ENCODE assay signal across 1 cellular context in genomic region chr11:65429724-65430405, GRCh38.
A peak's percentile ranks its signal among the peaks of the same experiment; 100 is the strongest.
TF ChIP-seq lines count a peak whose summit lies in the region.

No MANE protein-coding gene starts in this region.

TF ChIP-seq in K562, 482 proteins besides CTCF, POLR2A, EP300 and RAD21 (continued from another document):
- TF ChIP-seq ID3 (CRISPR knock-in tag; IDR thresholded peaks at IDR 0.05) = no peak
- TF ChIP-seq ID3 (tag; IDR thresholded peaks at IDR 0.05) = no peak
- TF ChIP-seq, protein P1, sequence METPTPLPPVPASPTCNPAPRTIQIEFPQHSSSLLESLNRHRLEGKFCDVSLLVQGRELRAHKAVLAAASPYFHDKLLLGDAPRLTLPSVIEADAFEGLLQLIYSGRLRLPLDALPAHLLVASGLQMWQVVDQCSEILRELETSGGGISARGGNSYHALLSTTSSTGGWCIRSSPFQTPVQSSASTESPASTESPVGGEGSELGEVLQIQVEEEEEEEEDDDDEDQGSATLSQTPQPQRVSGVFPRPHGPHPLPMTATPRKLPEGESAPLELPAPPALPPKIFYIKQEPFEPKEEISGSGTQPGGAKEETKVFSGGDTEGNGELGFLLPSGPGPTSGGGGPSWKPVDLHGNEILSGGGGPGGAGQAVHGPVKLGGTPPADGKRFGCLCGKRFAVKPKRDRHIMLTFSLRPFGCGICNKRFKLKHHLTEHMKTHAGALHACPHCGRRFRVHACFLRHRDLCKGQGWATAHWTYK (CRISPR knock-in tag; IDR thresholded peaks at IDR 0.05) = no peak
- no peak for TF ChIP-seq ATF4 (CRISPR knock-in tag; IDR thresholded peaks at IDR 0.05)
- peak; percentile 6; the same call in 1 of the 2 replicates for TF ChIP-seq PML (IDR thresholded peaks at IDR 0.05; ENCODE audit: low read length)
- no peak for TF ChIP-seq YBX1 (IDR thresholded peaks at IDR 0.05)
- TF ChIP-seq ILK (tag; IDR thresholded peaks at IDR 0.05; ENCODE audit: borderline replicate concordance, low read depth) = no peak
- TF ChIP-seq, protein P2, sequence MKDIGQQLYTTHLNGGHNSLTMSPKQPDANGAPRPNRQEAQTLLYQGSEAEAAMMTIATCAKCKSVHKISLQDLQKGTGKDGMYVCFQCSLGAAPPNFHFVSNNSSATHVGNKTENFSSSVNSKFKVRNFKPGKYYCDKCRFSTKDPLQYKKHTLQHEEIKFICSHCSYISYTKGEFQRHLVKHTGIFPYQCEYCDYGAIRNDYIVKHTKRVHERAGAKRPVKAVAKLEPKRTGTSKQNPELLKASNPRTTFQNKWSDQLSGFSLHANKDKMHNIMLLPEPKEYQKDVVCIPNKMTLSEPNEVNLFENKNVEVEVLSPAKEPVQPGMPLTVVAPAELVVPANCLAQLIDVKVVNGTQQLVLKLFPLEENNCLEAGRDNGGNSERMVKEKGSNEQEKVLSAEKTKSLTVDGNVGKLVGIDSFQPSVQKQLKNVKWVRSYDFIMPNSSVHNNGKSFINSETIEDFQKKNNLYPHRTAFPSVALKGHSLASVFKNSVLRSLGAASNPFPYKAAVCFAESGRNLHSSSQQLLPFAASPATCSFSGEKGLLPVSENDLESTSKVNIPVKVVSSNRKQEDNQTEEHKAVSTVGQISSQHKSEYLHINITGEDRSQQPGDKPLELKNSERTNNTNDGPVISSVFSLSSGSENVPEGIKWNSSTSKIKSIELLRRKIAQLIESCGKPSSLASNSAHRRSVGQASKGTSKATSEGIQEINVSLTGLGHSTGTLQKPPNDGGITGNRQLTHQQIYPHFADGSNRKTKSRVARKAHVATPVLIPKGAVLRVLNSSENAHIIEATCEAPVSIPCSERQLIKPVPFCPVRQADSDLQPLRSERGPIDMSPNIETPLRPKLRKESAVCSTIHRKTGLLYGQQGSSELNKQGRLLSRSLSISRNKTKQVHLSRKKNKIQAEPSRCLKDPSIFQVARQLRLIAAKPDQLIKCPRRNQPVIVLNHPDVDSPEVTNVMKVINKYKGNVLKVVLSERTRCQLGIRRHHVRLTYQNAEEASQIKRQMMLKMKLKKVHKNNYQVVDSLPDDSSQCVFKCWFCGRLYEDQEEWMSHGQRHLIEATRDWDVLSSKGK (CRISPR knock-in tag; IDR thresholded peaks at IDR 0.05) = no peak
- TF ChIP-seq ZFP1 (CRISPR knock-in tag; IDR thresholded peaks at IDR 0.05) = 0 out of 2 replicates have a peak, but pooled peaks have one; percentile 1
- TF ChIP-seq NONO (IDR thresholded peaks at IDR 0.05; ENCODE audit: low read depth in 2 of 2, low read length in 1 of 2) = peak in 1 of 2 experiments; percentile 85; a peak in 2 of 4 replicates
- no peak for TF ChIP-seq HEY1 (CRISPR knock-in tag; IDR thresholded peaks at IDR 0.05; ENCODE audit: borderline replicate concordance)
- TF ChIP-seq USF1 (CRISPR knock-in tag; IDR thresholded peaks at IDR 0.05) = no peak
- TF ChIP-seq GATAD2A (IDR thresholded peaks at IDR 0.05) = peak; percentile 28; the same call in 1 of the 2 replicates
- no peak for TF ChIP-seq PRPF4 (IDR thresholded peaks at IDR 0.05; ENCODE audit: insufficient read depth, low read depth, low read length, poor library complexity, severe bottlenecking)
- TF ChIP-seq POLR2AphosphoS5 (IDR thresholded peaks at IDR 0.05; ENCODE audit: control insufficient read depth, insufficient read depth, low read depth, low read length) = peak; percentile 66
- no peak for TF ChIP-seq TOE1 (IDR thresholded peaks at IDR 0.05; ENCODE audit: borderline replicate concordance)
- TF ChIP-seq TOE1 (CRISPR knock-in tag; IDR thresholded peaks at IDR 0.05; ENCODE audit: borderline replicate concordance, low read depth) = no peak
- no peak for TF ChIP-seq LEF1 (IDR thresholded peaks at IDR 0.05)
- TF ChIP-seq EHMT2 (IDR thresholded peaks at IDR 0.05) = no peak
- TF ChIP-seq FUS (optimal IDR thresholded peaks at IDR 0.05; ENCODE audit: low read depth, low read length) = no peak
- peak; percentile 43 for TF ChIP-seq HMGN3 (IDR thresholded peaks at IDR 0.05; ENCODE audit: borderline replicate concordance, extremely low read depth, insufficient read length, low read depth, low read length)
- TF ChIP-seq RBM14 (IDR thresholded peaks at IDR 0.05; ENCODE audit: borderline replicate concordance, insufficient read depth, low read depth, low read length) = no peak
- TF ChIP-seq, protein P3, sequence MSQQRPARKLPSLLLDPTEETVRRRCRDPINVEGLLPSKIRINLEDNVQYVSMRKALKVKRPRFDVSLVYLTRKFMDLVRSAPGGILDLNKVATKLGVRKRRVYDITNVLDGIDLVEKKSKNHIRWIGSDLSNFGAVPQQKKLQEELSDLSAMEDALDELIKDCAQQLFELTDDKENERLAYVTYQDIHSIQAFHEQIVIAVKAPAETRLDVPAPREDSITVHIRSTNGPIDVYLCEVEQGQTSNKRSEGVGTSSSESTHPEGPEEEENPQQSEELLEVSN (IDR thresholded peaks at IDR 0.05; ENCODE audit: borderline replicate concordance in 1 of 2, extremely low read depth in 1 of 2, insufficient read depth in 1 of 2, insufficient read length in 1 of 2, low read depth in 1 of 2, low read length in 1 of 2, poor library complexity in 1 of 2, severe bottlenecking in 1 of 2) = no peak
- no peak for TF ChIP-seq ZNF778 (CRISPR knock-in tag; IDR thresholded peaks at IDR 0.05)
- no peak for TF ChIP-seq MEF2A (IDR thresholded peaks at IDR 0.05; ENCODE audit: control insufficient read depth, low read depth, low read length)
- peak; percentile 11; the same call in 1 of the 2 replicates for TF ChIP-seq KHSRP (IDR thresholded peaks at IDR 0.05)
- TF ChIP-seq BRD4 (IDR thresholded peaks at IDR 0.05) = no peak
- TF ChIP-seq EWSR1 (IDR thresholded peaks at IDR 0.05; ENCODE audit: borderline replicate concordance, low read depth, partially characterized antibody) = no peak
- 0 out of 2 replicates have a peak, but pooled peaks have one; percentile 26 for TF ChIP-seq NFATC3 (IDR thresholded peaks at IDR 0.05)
- no peak for TF ChIP-seq BMI1 (IDR thresholded peaks at IDR 0.05; ENCODE audit: low read length)
- no peak for TF ChIP-seq U2AF2 (optimal IDR thresholded peaks at IDR 0.05; ENCODE audit: low read depth, low read length)
- TF ChIP-seq PHB (CRISPR knock-in tag; IDR thresholded peaks at IDR 0.05) = 0 out of 2 replicates have a peak, but pooled peaks have one; percentile 34
- TF ChIP-seq ZNF764 (CRISPR knock-in tag; IDR thresholded peaks at IDR 0.05; ENCODE audit: low read depth) = no peak
- TF ChIP-seq ESRRB (CRISPR knock-in tag; IDR thresholded peaks at IDR 0.05; ENCODE audit: borderline replicate concordance) = no peak
- TF ChIP-seq, protein P4, sequence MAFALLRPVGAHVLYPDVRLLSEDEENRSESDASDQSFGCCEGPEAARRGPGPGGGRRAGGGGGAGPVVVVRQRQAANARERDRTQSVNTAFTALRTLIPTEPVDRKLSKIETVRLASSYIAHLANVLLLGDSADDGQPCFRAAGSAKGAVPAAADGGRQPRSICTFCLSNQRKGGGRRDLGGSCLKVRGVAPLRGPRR (CRISPR knock-in tag; IDR thresholded peaks at IDR 0.05) = no peak
- no peak for TF ChIP-seq ESRRA (IDR thresholded peaks at IDR 0.05; ENCODE audit: borderline replicate concordance, low read depth)
- TF ChIP-seq CEBPB (tag; IDR thresholded peaks at IDR 0.05) = no peak
- TF ChIP-seq MYC (IDR thresholded peaks at IDR 0.05; ENCODE audit: low read depth, low read length) = no peak
- TF ChIP-seq MYC (CRISPR knock-in tag; IDR thresholded peaks at IDR 0.05; ENCODE audit: borderline replicate concordance, low read depth) = no peak
- no peak for TF ChIP-seq RAD51 (IDR thresholded peaks at IDR 0.05; ENCODE audit: borderline replicate concordance, low read depth)
- no peak for TF ChIP-seq CBX3 (IDR thresholded peaks at IDR 0.05; ENCODE audit: borderline replicate concordance in 1 of 2, low read length in 2 of 2)
- TF ChIP-seq TBP (optimal IDR thresholded peaks at IDR 0.05; ENCODE audit: low read depth, low read length) = no peak
- TF ChIP-seq TCF7L2 (IDR thresholded peaks at IDR 0.05; ENCODE audit: low read depth, low read length) = no peak
- TF ChIP-seq CBX8 (IDR thresholded peaks at IDR 0.05; ENCODE audit: borderline replicate concordance, extremely low read depth, low read depth, low read length, poor library complexity, severe bottlenecking) = no peak
- TF ChIP-seq SAFB2 (IDR thresholded peaks at IDR 0.05; ENCODE audit: borderline replicate concordance, low read depth, low read length, severe bottlenecking) = no peak
- no peak for TF ChIP-seq HDAC6 (IDR thresholded peaks at IDR 0.05; ENCODE audit: low read depth, low read length)
- TF ChIP-seq NCOA4 (IDR thresholded peaks at IDR 0.05; ENCODE audit: partially characterized antibody) = no peak
- TF ChIP-seq SUPT5H (IDR thresholded peaks at IDR 0.05) = peak; percentile 74
- peak; percentile 77 for TF ChIP-seq PTBP1 (IDR thresholded peaks at IDR 0.05; ENCODE audit: low read depth, low read length)
- TF ChIP-seq ZNF785 (CRISPR knock-in tag; IDR thresholded peaks at IDR 0.05) = no peak
- TF ChIP-seq ZNF431 (CRISPR knock-in tag; IDR thresholded peaks at IDR 0.05) = no peak
- TF ChIP-seq HDAC2 (IDR thresholded peaks at IDR 0.05) = no peak
- no peak for TF ChIP-seq MTF1 (CRISPR knock-in tag; IDR thresholded peaks at IDR 0.05; ENCODE audit: borderline replicate concordance)
- TF ChIP-seq ZNF583 (CRISPR knock-in tag; IDR thresholded peaks at IDR 0.05) = no peak
- no peak for TF ChIP-seq SMARCB1 (IDR thresholded peaks at IDR 0.05; ENCODE audit: insufficient read length, low read depth)
- no peak for TF ChIP-seq POU5F1 (IDR thresholded peaks at IDR 0.05; ENCODE audit: borderline replicate concordance, low read depth, low read length, partially characterized antibody)
- peak; percentile 94 for TF ChIP-seq RBM39 (optimal IDR thresholded peaks at IDR 0.05; ENCODE audit: low read depth, low read length)
- 0 out of 2 replicates have a peak, but pooled peaks have one; percentile 27 for TF ChIP-seq ZBTB7A (IDR thresholded peaks at IDR 0.05; ENCODE audit: borderline replicate concordance, control insufficient read depth, low read depth, low read length)
- no peak for TF ChIP-seq RBM22 (IDR thresholded peaks at IDR 0.05; ENCODE audit: low read depth, low read length, poor library complexity, severe bottlenecking)
